ENCODE assay signal across 13 cellular contexts in genomic region chr10:13993634-13994033, GRCh38.
"Had no signal": no experiment of that assay in that cellular context is flagged by ENCODE, and none has a peak within 500 bp of the region (broad histone marks: within the 10 kb centered on the region; RNA-seq: fewer than 3 reads in every experiment).

No MANE protein-coding gene starts in this region.

- H3K27ac Mint-ChIP-seq: activated CD4-positive, alpha-beta T cell treated with anti-CD3 and anti-CD28 coated beads, Interleukin-2, amount 10 ng/mL, durations not matched to agents 7 days and 5 days; activated naive CD4-positive, alpha-beta T cell treated with anti-CD3 and anti-CD28 coated beads for 36 hours; activated T-helper 17 cell treated with anti-CD3 and anti-CD28 coated beads, Interleukin-2, amount 50 U/mL, for 72 hours; T-helper 1 cell treated with Interleukin-12 subunit alpha and Interleukin-12 subunit beta and Interleukin-4 antibody, amounts not matched to agents 30 μg/mL and 1 μg/mL, for 36 hours; WTC11 had no signal

- H3K4me3 ChIP-seq: cardiac muscle cell, gastrocnemius medialis, skin epidermis, transverse colon had no signal

- H3K9me3 Mint-ChIP-seq: activated CD4-positive, alpha-beta T cell treated with anti-CD3 and anti-CD28 coated beads, Interleukin-2, amount 10 ng/mL, durations not matched to agents 7 days and 5 days; activated T-helper 17 cell treated with anti-CD3 and anti-CD28 coated beads, Interleukin-2, amount 50 U/mL, for 72 hours; T-helper 1 cell treated with Interleukin-12 subunit alpha and Interleukin-12 subunit beta and Interleukin-4 antibody, amounts not matched to agents 30 μg/mL and 1 μg/mL, for 36 hours had no signal

- H3K27me3 Mint-ChIP-seq: activated CD4-positive, alpha-beta T cell treated with anti-CD3 and anti-CD28 coated beads, Interleukin-2, amount 10 ng/mL, durations not matched to agents 7 days and 5 days had no signal

- H3K79me2 ChIP-seq: parathyroid adenoma had no signal

- H3K9ac ChIP-seq: parathyroid adenoma had no signal

- H3K4me3 Mint-ChIP-seq: activated CD4-positive, alpha-beta T cell treated with anti-CD3 and anti-CD28 coated beads, Interleukin-2, amount 10 ng/mL, durations not matched to agents 7 days and 5 days; activated naive CD4-positive, alpha-beta T cell treated with anti-CD3 and anti-CD28 coated beads for 36 hours; activated T-helper 17 cell treated with anti-CD3 and anti-CD28 coated beads, Interleukin-2, amount 50 U/mL, for 72 hours; T-helper 1 cell treated with Interleukin-12 subunit alpha and Interleukin-12 subunit beta and Interleukin-4 antibody, amounts not matched to agents 30 μg/mL and 1 μg/mL, for 36 hours; WTC11 had no signal

- H3K4me1 ChIP-seq: parathyroid adenoma had no signal

- H3K27ac ChIP-seq: cardiac muscle cell, epithelial cell of prostate, parathyroid adenoma had no signal

- DNase-seq: activated CD4-positive, alpha-beta T cell treated with anti-CD3 and anti-CD28 coated beads, Interleukin-2, amount 10 ng/mL, durations not matched to agents 7 days and 5 days; activated naive CD4-positive, alpha-beta T cell treated with anti-CD3 and anti-CD28 coated beads for 36 hours; effector CD8-positive, alpha-beta T cell; left ventricle myocardium superior; transverse colon had no signal

- H3K27me3 ChIP-seq: cardiac muscle cell, gastrocnemius medialis, transverse colon had no signal

- H2AFZ ChIP-seq: parathyroid adenoma had no signal

- ATAC-seq: activated T-helper 17 cell treated with anti-CD3 and anti-CD28 coated beads, Interleukin-2, amount 50 U/mL, for 72 hours; gastrocnemius medialis; WTC11 had no signal
